In genomic region chr6:45690846-45691245, GRCh38 we compare ENCODE assay signal across 23 cellular contexts.
DNase-seq lines count a peak whose midpoint lies in the region; ATAC-seq and TF ChIP-seq lines count a peak whose summit lies in the region.
"Had no signal": no experiment of that assay in that cellular context is flagged by ENCODE, and none has a peak within 500 bp of the region (broad histone marks: within the 10 kb centered on the region; RNA-seq: fewer than 3 reads in every experiment).

No MANE protein-coding gene starts in this region.

- no peak for TF ChIP-seq CTCF in RWPE2 (IDR thresholded peaks at IDR 0.05; ENCODE audit: poor library complexity, severe bottlenecking)
- TF ChIP-seq CTCF in esophagus muscularis mucosa (IDR thresholded peaks at IDR 0.05), result no peak
- TF ChIP-seq CTCF in right atrium auricular region (IDR thresholded peaks at IDR 0.05), result no peak

- H3K4me1 ChIP-seq in RWPE2 (ENCODE audit: insufficient read depth, poor library complexity, severe bottlenecking), result peaks cover 4% of the 10 kb centered on the region
- no peaks in the 10 kb centered on the region for H3K4me1 ChIP-seq in esophagus muscularis mucosa
- H3K4me1 ChIP-seq in right atrium auricular region, result no peaks in the 10 kb centered on the region

- no peak for TF ChIP-seq POLR2A in esophagus muscularis mucosa (IDR thresholded peaks at IDR 0.05; ENCODE audit: low read depth)

- TF ChIP-seq EP300 in esophagus muscularis mucosa (IDR thresholded peaks at IDR 0.05), result no peak

- 100% methylated on average over 1 of the region's 1 CpG for WGBS in esophagus muscularis mucosa

- H3K36me3 ChIP-seq in RWPE2 (ENCODE audit: low read depth) (no peaks in the 10 kb centered on the region), esophagus muscularis mucosa (no peaks in the 10 kb centered on the region), right atrium auricular region (no peaks in the 10 kb centered on the region)

- H3K9me3 ChIP-seq in RWPE2 (ENCODE audit: severe bottlenecking), result no peaks in the 10 kb centered on the region
- H3K9me3 ChIP-seq in esophagus muscularis mucosa, result no peaks in the 10 kb centered on the region
- H3K9me3 ChIP-seq in right atrium auricular region, result no peaks in the 10 kb centered on the region

- DNase-seq in EH (ENCODE audit: low read depth) (peak; percentile 30), HPDE6-E6E7 (ENCODE audit: extremely low spot score) (peak; percentile 26), RWPE2 (ENCODE audit: low spot score) (no peak), esophagus muscularis mucosa (ENCODE audit: extremely low spot score) (peak; percentile 50), right atrium auricular region (ENCODE audit: low spot score) (no peak)
- DNase-seq: AML-193; C1 segment of cervical spinal cord; CD8-positive, alpha-beta T cell; DND-41; GDM1; H7; MV-4-11; NCI-H1105 treated with DMSO at 0.1 percent for 48 hours; NCI-H2081; NCI-H2171; NCI-H345; NCI-H524; NCI-H82; SHP77 treated with DMSO at 0.1 percent for 48 hours had no signal

- ATAC-seq in RWPE2 (ENCODE audit: low read depth) (peak; percentile 63; the same call in 2 of the 3 replicates), HG03439 (IDR thresholded peaks at IDR 0.05; ENCODE audit: unreplicated experiment) (no peak), GM18517 (IDR thresholded peaks at IDR 0.05; ENCODE audit: unreplicated experiment) (no peak), HG03280 (IDR thresholded peaks at IDR 0.05; ENCODE audit: unreplicated experiment) (no peak)
- ATAC-seq: CD8-positive, alpha-beta T cell had no signal

- H3K27ac ChIP-seq in RWPE2 (ENCODE audit: poor library complexity, severe bottlenecking) (no peak overlapping the region), esophagus muscularis mucosa (replicated peaks in 1 of 4) (no peak overlapping the region), right atrium auricular region (no peak overlapping the region)
- H3K27ac ChIP-seq: KMS-11 had no signal

- no peaks in the 10 kb centered on the region for H3K27me3 ChIP-seq in RWPE2 (ENCODE audit: insufficient read depth, poor library complexity, severe bottlenecking)
- H3K27me3 ChIP-seq in esophagus muscularis mucosa, result no peaks in the 10 kb centered on the region
- H3K27me3 ChIP-seq in right atrium auricular region, result no peaks in the 10 kb centered on the region

- intact Hi-C loops in esophagus muscularis mucosa (cut with DNase I), result no loop called here

- no peak overlapping the region for H3K4me3 ChIP-seq in RWPE2 (ENCODE audit: severe bottlenecking)
- no peak overlapping the region for H3K4me3 ChIP-seq in esophagus muscularis mucosa
- H3K4me3 ChIP-seq in right atrium auricular region, result no peak overlapping the region

Comparison
In these comparisons a context has a peak if more than half of its experiments do, and no peak if none do; other contexts are left out.
1. DNase-seq: peak in EH (single experiment), HPDE6-E6E7 (single experiment) and esophagus muscularis mucosa (single experiment); none in RWPE2 (single experiment) and right atrium auricular region (single experiment).